11 cellular contexts compared by ENCODE assay signal in the genomic region with DNA sequence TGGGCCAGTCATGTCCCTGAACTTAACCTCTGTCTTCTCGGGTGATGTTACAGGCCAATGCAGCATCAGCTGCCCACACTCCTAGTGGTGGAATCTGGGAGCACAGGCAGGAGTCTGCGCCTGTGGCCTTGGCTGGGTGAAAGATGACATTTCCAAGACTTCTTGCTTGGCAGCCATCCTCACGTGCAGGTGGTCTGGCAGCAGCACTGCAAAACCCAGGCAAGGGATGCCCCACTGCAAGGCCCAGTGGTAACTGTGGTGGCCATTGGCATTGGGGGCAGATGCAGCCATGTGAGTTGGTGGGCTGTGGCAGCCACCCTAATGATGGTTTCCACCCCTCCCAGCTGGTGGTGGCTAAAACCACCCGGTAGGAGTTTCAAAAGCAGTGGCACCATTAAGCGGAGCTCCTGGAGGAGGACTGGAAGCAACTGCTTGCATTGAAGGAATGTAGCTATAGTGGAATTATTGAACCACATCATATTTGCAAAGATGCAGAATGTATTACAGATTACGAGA.
A peak's percentile ranks its signal among the peaks of the same experiment; 100 is the strongest.
DNase-seq lines count a peak whose midpoint lies in the region; ATAC-seq and TF ChIP-seq lines count a peak whose summit lies in the region.
"Had no signal": no experiment of that assay in that cellular context is flagged by ENCODE, and none has a peak within 500 bp of the region (broad histone marks: within the 10 kb centered on the region; RNA-seq: fewer than 3 reads in every experiment).

No MANE protein-coding gene starts in this region.

- no peak for TF ChIP-seq POLR2A in stomach (IDR thresholded peaks at IDR 0.05)
- TF ChIP-seq POLR2A in gastroesophageal sphincter (IDR thresholded peaks at IDR 0.05) = no peak

- H3K4me1 ChIP-seq in foreskin keratinocyte (no peaks in the 10 kb centered on the region), stomach (no peaks in the 10 kb centered on the region), gastroesophageal sphincter (no peaks in the 10 kb centered on the region)

- no peak overlapping the region for H3K27ac ChIP-seq in foreskin keratinocyte
- no peak overlapping the region for H3K27ac ChIP-seq in stomach
- H3K27ac ChIP-seq in gastroesophageal sphincter = no peak overlapping the region
- H3K27ac ChIP-seq: coronary artery had no signal

- peak; percentile 31 for DNase-seq in stimulated activated CD4-positive, alpha-beta T cell treated with anti-CD3 and anti-CD28 coated beads, Interleukin-1b, Interleukin-23, amount 100 ng/mL, for 48 hours
- no peak for DNase-seq in stimulated activated CD4-positive, alpha-beta T cell treated with anti-CD3 and anti-CD28 coated beads, Interleukin-4, amount 100 ng/mL, for 4 hours
- DNase-seq in RKO (ENCODE audit: low spot score) (peak; percentile 20), foreskin keratinocyte (no peak), stomach (no peak)
- DNase-seq: GOT3, NCI-H1694 treated with DMSO at 0.1 percent for 48 hours had no signal

- TF ChIP-seq CTCF in foreskin keratinocyte (conservative IDR thresholded peaks at IDR 0.05) = peak; percentile 52
- TF ChIP-seq CTCF in stomach (IDR thresholded peaks at IDR 0.05) = peak in 1 of 7 experiments; percentile 8
- no peak for TF ChIP-seq CTCF in gastroesophageal sphincter (IDR thresholded peaks at IDR 0.05)

- intact Hi-C loops in stomach (cut with DNase I; ENCODE audit: low total_unique reads) = no loop called here

- no peak for TF ChIP-seq EP300 in stomach (IDR thresholded peaks at IDR 0.05)
- TF ChIP-seq EP300 in gastroesophageal sphincter (IDR thresholded peaks at IDR 0.05) = no peak

- H3K9me3 ChIP-seq in stomach = no peaks in the 10 kb centered on the region
- H3K9me3 ChIP-seq in gastroesophageal sphincter = no peaks in the 10 kb centered on the region

- H3K36me3 ChIP-seq in stomach (no peaks in the 10 kb centered on the region), gastroesophageal sphincter (no peaks in the 10 kb centered on the region)

- ATAC-seq in foreskin keratinocyte (peak; percentile 41), HG03342 (IDR thresholded peaks at IDR 0.05; ENCODE audit: unreplicated experiment) (no peak), gastroesophageal sphincter (no peak), GM18498 (IDR thresholded peaks at IDR 0.05; ENCODE audit: unreplicated experiment) (no peak)

- H3K4me3 ChIP-seq in stomach (no peak overlapping the region), gastroesophageal sphincter (no peak overlapping the region)
- H3K4me3 ChIP-seq: coronary artery had no signal

- 62 to 69% (median 65%) methylated on average over 5 to 6 of the region's 6 CpGs for WGBS in stomach, 5 donors
- WGBS in gastroesophageal sphincter (ENCODE audit: low coverage in 1 of 2), 2 donors = 52 to 60% methylated on average over 3 to 5 of the region's 6 CpGs

- H3K27me3 ChIP-seq in foreskin keratinocyte (no peaks in the 10 kb centered on the region), stomach (peaks cover 0 to 31% (median 0%) of the 10 kb centered on the region in 3 donors), gastroesophageal sphincter (peaks cover 27% of the 10 kb centered on the region)

Comparison
In these comparisons a context has a peak if more than half of its experiments do, and no peak if none do; other contexts are left out.
1. DNase-seq: peak in stimulated activated CD4-positive, alpha-beta T cell treated with anti-CD3 and anti-CD28 coated beads, Interleukin-1b, Interleukin-23, amount 100 ng/mL, for 48 hours (single experiment) and RKO (single experiment); none in stimulated activated CD4-positive, alpha-beta T cell treated with anti-CD3 and anti-CD28 coated beads, Interleukin-4, amount 100 ng/mL, for 4 hours (0 of 2), foreskin keratinocyte (0 of 2) and stomach (single experiment).